ENCODE assay signal across 16 cellular contexts in genomic region chr2:174076948-174077347, GRCh38.
DNase-seq lines count a peak whose midpoint lies in the region; ATAC-seq lines count a peak whose summit lies in the region.
"Had no signal": no experiment of that assay in that cellular context is flagged by ENCODE, and none has a peak within 500 bp of the region (broad histone marks: within the 10 kb centered on the region; RNA-seq: fewer than 3 reads in every experiment).

No MANE protein-coding gene starts in this region.

- H3K4me1 Mint-ChIP-seq in T-helper 2 cell treated with Interferon-gamma antibody and Interleukin-4, amounts not matched to agents 5 μg/mL and 100 μg/mL, for 36 hours (ENCODE audit: low read depth) = no peaks in the 10 kb centered on the region

- no peaks in the 10 kb centered on the region for H3K27me3 Mint-ChIP-seq in T-helper 2 cell treated with Interferon-gamma antibody and Interleukin-4, amounts not matched to agents 5 μg/mL and 100 μg/mL, for 36 hours (ENCODE audit: low read depth)

- no peak for ATAC-seq in HG03025 (IDR thresholded peaks at IDR 0.05; ENCODE audit: low FRiP score, unreplicated experiment)
- ATAC-seq: HepG2 had no signal

- H3K36me3 Mint-ChIP-seq in T-helper 2 cell treated with Interferon-gamma antibody and Interleukin-4, amounts not matched to agents 5 μg/mL and 100 μg/mL, for 36 hours (ENCODE audit: low read depth) = peaks cover 14% of the 10 kb centered on the region

- no peaks in the 10 kb centered on the region for H3K9me3 Mint-ChIP-seq in T-helper 2 cell treated with Interferon-gamma antibody and Interleukin-4, amounts not matched to agents 5 μg/mL and 100 μg/mL, for 36 hours

- peak overlapping the region; percentile 68 for H3K27ac ChIP-seq in epithelial cell of prostate
- H3K27ac ChIP-seq: BLaER1 treated with 17β-estradiol and CSF1 and Interleukin-3, amounts not matched to agents 10 nM and 100 nM; KMS-11 had no signal

- no peak overlapping the region for H3K4me3 Mint-ChIP-seq in T-helper 2 cell treated with Interferon-gamma antibody and Interleukin-4, amounts not matched to agents 5 μg/mL and 100 μg/mL, for 36 hours

- H3K27ac Mint-ChIP-seq in T-helper 2 cell treated with Interferon-gamma antibody and Interleukin-4, amounts not matched to agents 5 μg/mL and 100 μg/mL, for 36 hours = no peak overlapping the region

- DNase-seq in NCI-H1092 treated with DMSO at 0.1 percent for 48 hours (lab: John Stamatoyannopoulos, UW) (peak; percentile 12), NCI-H1092 (lab: John Stamatoyannopoulos, UW) (no peak), NCI-H146 (lab: John Stamatoyannopoulos, UW) (peak; percentile 78), NCI-H510A treated with DMSO at 0.1 percent for 48 hours (lab: John Stamatoyannopoulos, UW) (peak; percentile 91), epithelial cell of prostate (ENCODE audit: low read depth, low spot score) (no peak)
- no peak for DNase-seq in activated effector memory CD4-positive, alpha-beta T cell treated with Interleukin-2 at 50 U/mL for 16 hours
- DNase-seq in T-helper 2 cell treated with Interferon-gamma antibody and Interleukin-4, amounts not matched to agents 5 μg/mL and 100 μg/mL, for 36 hours (ENCODE audit: low spot score) = no peak
- DNase-seq: DMS53, MG63, NCI-H1417 treated with DMSO at 0.1 percent for 48 hours, NCI-H2227 treated with DMSO at 0.1 percent for 48 hours, T1000 had no signal

Comparison
In these comparisons a context has a peak if more than half of its experiments do, and no peak if none do; other contexts are left out.
1. DNase-seq: peak in NCI-H1092 treated with DMSO at 0.1 percent for 48 hours (single experiment), NCI-H146 (single experiment) and NCI-H510A treated with DMSO at 0.1 percent for 48 hours (single experiment); none in NCI-H1092 (single experiment), epithelial cell of prostate (single experiment), activated effector memory CD4-positive, alpha-beta T cell treated with Interleukin-2 at 50 U/mL for 16 hours (single experiment) and T-helper 2 cell treated with Interferon-gamma antibody and Interleukin-4, amounts not matched to agents 5 μg/mL and 100 μg/mL, for 36 hours (single experiment).